Comparison of ENCODE assay signal across 9 cellular contexts in the genomic region with DNA sequence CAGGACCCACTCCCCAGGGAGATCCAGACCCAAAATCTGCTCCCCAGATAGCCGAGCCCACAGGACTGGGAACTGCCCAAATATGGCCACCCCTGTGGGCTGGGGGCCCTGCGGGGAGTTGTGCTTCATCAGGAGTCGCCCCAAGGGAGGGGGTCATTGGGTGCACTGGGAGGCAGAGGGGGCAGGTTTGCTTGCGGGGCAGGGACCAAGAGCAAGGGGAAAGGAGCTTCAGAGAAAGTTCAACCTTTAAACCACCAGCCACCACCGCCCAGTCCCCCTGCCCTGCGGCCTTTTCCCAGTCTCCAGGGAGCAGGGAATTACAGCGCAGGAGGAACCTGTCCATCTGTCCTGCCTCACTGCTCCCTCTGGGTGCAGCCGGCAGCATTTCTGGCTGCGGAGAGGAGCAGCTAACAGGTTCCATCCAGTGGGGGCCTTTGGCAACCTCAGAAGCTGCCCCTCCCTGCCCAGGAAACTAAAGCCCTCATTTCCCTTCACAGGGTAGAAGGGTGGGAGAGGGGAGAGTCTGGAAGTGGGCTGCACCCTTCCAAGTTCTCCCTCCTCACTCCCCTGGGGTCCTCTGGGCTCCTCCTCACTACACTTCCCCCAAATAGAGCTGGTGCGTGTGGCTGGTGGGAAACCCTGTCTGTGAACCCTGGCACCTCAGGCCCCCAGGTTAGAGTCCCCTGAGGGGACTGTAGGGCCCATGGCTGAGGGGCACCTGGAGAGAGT. TPM values are rescaled to one million over a fixed set of nuclear protein-coding genes. Genes with fewer than 3 reads are reported as not detected.
DNase-seq lines count a peak whose midpoint lies in the region; ATAC-seq and TF ChIP-seq lines count a peak whose summit lies in the region.
"Had no signal": no experiment of that assay in that cellular context is flagged by ENCODE, and none has a peak within 500 bp of the region (broad histone marks: within the 10 kb centered on the region; RNA-seq: fewer than 3 reads in every experiment).

No MANE protein-coding gene starts in this region.

- H3K9ac ChIP-seq in neural progenitor cell: no peak overlapping the region

- DNase-seq in BE2C (peak; percentile 83), HFFc6 (no peak), coronary artery (ENCODE audit: low spot score) (no peak), neural progenitor cell (ENCODE audit: low spot score) (no peak), HK-2 (ENCODE audit: unreplicated experiment) (no peak)
- DNase-seq in effector CD8-positive, alpha-beta T cell (lab: John Stamatoyannopoulos, UW): no peak

- peak; percentile 24; the same call in 1 of the 2 replicates for TF ChIP-seq CTCF in BE2C (IDR thresholded peaks at IDR 0.05; ENCODE audit: low read depth, low read length)
- TF ChIP-seq CTCF in HFFc6 (IDR thresholded peaks at IDR 0.05): no peak
- no peak for TF ChIP-seq CTCF in coronary artery (IDR thresholded peaks at IDR 0.05)
- no peak for TF ChIP-seq CTCF in neural progenitor cell (IDR thresholded peaks at IDR 0.05)

- H3K9me3 ChIP-seq in BE2C (no peaks in the 10 kb centered on the region), neural progenitor cell (ENCODE audit: low read depth) (no peaks in the 10 kb centered on the region)

- ATAC-seq in GM19467 (IDR thresholded peaks at IDR 0.05; ENCODE audit: unreplicated experiment) (no peak), HG03196 (IDR thresholded peaks at IDR 0.05; ENCODE audit: unreplicated experiment) (no peak)
- ATAC-seq: Panc1 had no signal

- H3K79me2 ChIP-seq in neural progenitor cell (ENCODE audit: low read depth): no peaks in the 10 kb centered on the region

- H3K4me3 ChIP-seq in BE2C (ENCODE audit: low read depth, low read length): peak overlapping the region; percentile 37
- peak overlapping the region; percentile 58 for H3K4me3 ChIP-seq in coronary artery
- H3K4me3 ChIP-seq in neural progenitor cell: no peak overlapping the region

- H3K27me3 ChIP-seq in BE2C: no peaks in the 10 kb centered on the region
- H3K27me3 ChIP-seq in neural progenitor cell: no peaks in the 10 kb centered on the region

- 0 out of 2 replicates have a peak overlapping the region, but pooled peaks have one; percentile 45 for H3K4me3 Mint-ChIP-seq in HFFc6
- no peak overlapping the region for H3K4me3 Mint-ChIP-seq in neural progenitor cell

- peaks cover 29% of the 10 kb centered on the region for H3F3A ChIP-seq in neural progenitor cell (ENCODE audit: low read depth)

- H3K4me1 Mint-ChIP-seq in HFFc6 (ENCODE audit: low read depth) (peaks cover 41% of the 10 kb centered on the region), neural progenitor cell (peaks cover 24% of the 10 kb centered on the region)

- H3K36me3 Mint-ChIP-seq in HFFc6 (ENCODE audit: low read depth) (no peaks in the 10 kb centered on the region), neural progenitor cell (peaks cover 10% of the 10 kb centered on the region)

- H3K27ac Mint-ChIP-seq in HFFc6 (peak overlapping the region; percentile 77; the same call in 1 of the 2 replicates), neural progenitor cell (no peak overlapping the region)

- no peak overlapping the region for H2AFZ ChIP-seq in neural progenitor cell (replicated peaks)

- peaks cover 3% of the 10 kb centered on the region; the same call in 1 of the 2 replicates for H3K27me3 Mint-ChIP-seq in HFFc6 (ENCODE audit: insufficient read depth)
- peaks cover 6% of the 10 kb centered on the region for H3K27me3 Mint-ChIP-seq in neural progenitor cell (ENCODE audit: insufficient read depth, low read depth)

- H4K20me1 ChIP-seq in neural progenitor cell (ENCODE audit: low read depth): peaks cover 45% of the 10 kb centered on the region

- no peak overlapping the region for H3K4me2 ChIP-seq in neural progenitor cell

- H3K9me3 Mint-ChIP-seq in HFFc6 (no peaks in the 10 kb centered on the region), neural progenitor cell (no peaks in the 10 kb centered on the region)

- peaks cover 25% of the 10 kb centered on the region for H3K36me3 ChIP-seq in BE2C
- H3K36me3 ChIP-seq in neural progenitor cell: no peaks in the 10 kb centered on the region

- H3K27ac ChIP-seq in coronary artery: peak overlapping the region; percentile 47 to 84
- H3K27ac ChIP-seq in neural progenitor cell: peak overlapping the region; percentile 80

- peaks cover 9% of the 10 kb centered on the region for H3K4me1 ChIP-seq in BE2C
- H3K4me1 ChIP-seq in neural progenitor cell: peaks cover 25% of the 10 kb centered on the region

RNA-seq across cellular contexts. Expression of a gene that starts 13.8 kb away (rescaled TPM):
- 3.3 TPM for polyA plus RNA-seq in BE2C (2012; ENCODE audit: insufficient read depth, insufficient read length, low read depth)
- 10 to 100 TPM; 11.0 to 22.8 (median 18.6) TPM for total RNA-seq in HFFc6 (2021; fragmentation: NEBNext Ultra II Directional; extraction: Animal tissue kit (Norgen Biotek cat#: 25700))
- 16.4 and 38.8 TPM in 2 replicates for total RNA-seq in neural progenitor cell (ENCODE audit: low replicate concordance)

RNA-seq across cellular contexts. Expression of a gene that starts 32.6 kb away (rescaled TPM):
- 27.4 TPM for polyA plus RNA-seq in BE2C (2012; ENCODE audit: insufficient read depth, insufficient read length, low read depth)
- total RNA-seq in HFFc6 (2021; fragmentation: NEBNext Ultra II Directional; extraction: Animal tissue kit (Norgen Biotek cat#: 25700)): 100 to 1,000 TPM; 137 to 170 (median 149) TPM
- total RNA-seq in neural progenitor cell (ENCODE audit: low replicate concordance): 22.2 and 31.8 TPM in 2 replicates

RNA-seq across cellular contexts. Expression of a gene that starts 55.8 kb away (rescaled TPM):
- 69.0 TPM for polyA plus RNA-seq in BE2C (2012; ENCODE audit: insufficient read depth, insufficient read length, low read depth)
- total RNA-seq in HFFc6 (2021; fragmentation: NEBNext Ultra II Directional; extraction: Animal tissue kit (Norgen Biotek cat#: 25700)): 1 to 10 TPM; 1.6 to 2.9 (median 2.2) TPM
- total RNA-seq in neural progenitor cell (ENCODE audit: low replicate concordance): 13.3 and 59.0 TPM in 2 replicates

RNA-seq across cellular contexts. Expression of a gene that starts 59.7 kb away (rescaled TPM):
- polyA plus RNA-seq in BE2C (2012; ENCODE audit: insufficient read depth, insufficient read length, low read depth): 76.0 TPM
- total RNA-seq in HFFc6 (2021; fragmentation: NEBNext Ultra II Directional; extraction: Animal tissue kit (Norgen Biotek cat#: 25700)): 10 to 100 TPM; 33.0 to 48.6 (median 35.9) TPM
- 22.1 and 53.0 TPM in 2 replicates for total RNA-seq in neural progenitor cell (ENCODE audit: low replicate concordance)
